ENCODE assay signal across 9 cellular contexts in the genomic region with DNA sequence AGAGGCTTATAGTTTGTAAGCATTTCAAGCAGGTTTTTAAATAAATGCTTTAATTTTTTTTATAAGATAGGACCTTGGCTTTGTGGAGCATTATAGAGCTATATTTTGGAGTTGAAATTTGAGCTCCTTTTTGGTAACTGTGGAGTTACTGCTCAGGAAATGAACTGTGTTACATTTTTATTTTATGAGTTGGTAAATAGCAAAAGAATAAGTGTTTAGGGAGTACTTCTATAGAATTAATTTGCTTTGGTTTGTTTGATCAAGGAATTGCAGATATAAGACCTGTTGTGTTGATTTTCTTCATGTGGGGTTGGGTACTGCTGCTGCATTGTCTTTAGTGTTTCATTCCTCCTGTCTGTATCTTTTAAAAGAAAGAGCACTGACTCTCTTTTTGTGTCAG. TPM values are rescaled to one million over a fixed set of nuclear protein-coding genes. Genes with fewer than 3 reads are reported as not detected.
DNase-seq lines count a peak whose midpoint lies in the region; ATAC-seq and TF ChIP-seq lines count a peak whose summit lies in the region.
"Had no signal": no experiment of that assay in that cellular context is flagged by ENCODE, and none has a peak within 500 bp of the region (broad histone marks: within the 10 kb centered on the region; RNA-seq: fewer than 3 reads in every experiment).

No MANE protein-coding gene starts in this region.

- no peaks in the 10 kb centered on the region for H3K27me3 ChIP-seq in stomach smooth muscle (ENCODE audit: control insufficient read depth in 1 of 2, insufficient read depth in 2 of 2, low read length in 2 of 2)

- CTCF ChIA-PET in activated B cell treated with CpG ODN at 0.5 μM for 24 hours (lab: Charles Lee), result no interaction called here

- H3K27me3 Mint-ChIP-seq in activated T-cell treated with anti-CD3 and anti-CD28 coated beads, Interleukin-2, amount 50 U/mL, for 24 hours, result no peaks in the 10 kb centered on the region
- no peaks in the 10 kb centered on the region for H3K27me3 Mint-ChIP-seq in activated B cell treated with CpG ODN at 0.5 μM for 24 hours

- H3K36me3 ChIP-seq in stomach smooth muscle (ENCODE audit: control insufficient read depth in 2 of 2, insufficient read depth in 2 of 2, low read length in 2 of 2), result peaks cover 5 to 7% of the 10 kb centered on the region in 2 donors

- H3K27ac ChIP-seq in stomach smooth muscle (ENCODE audit: low read length), result no peak overlapping the region

- POLR2A ChIA-PET in activated B cell treated with CpG ODN at 0.5 μM for 24 hours (lab: Charles Lee), result interaction anchor here (0.7 kb wide), 1 partner anchor 9 kb away, joined by 3 read pairs; no protein-coding TSS in a partner anchor

- H3K27ac Mint-ChIP-seq in activated T-cell treated with anti-CD3 and anti-CD28 coated beads, Interleukin-2, amount 50 U/mL, for 24 hours, result peak overlapping the region; percentile 65
- H3K27ac Mint-ChIP-seq in activated B cell treated with CpG ODN at 0.5 μM for 24 hours, result no peak overlapping the region

- H3K9ac ChIP-seq in stomach smooth muscle (ENCODE audit: low read length in 2 of 2), result no peak overlapping the region

- peaks cover 19% of the 10 kb centered on the region for H3K4me1 ChIP-seq in stomach smooth muscle (ENCODE audit: control insufficient read depth, insufficient read depth, low read length)

- ATAC-seq in activated B cell treated with CpG ODN at 0.5 μM for 24 hours (ENCODE audit: low read depth) (no peak), HG02763 (IDR thresholded peaks at IDR 0.05; ENCODE audit: unreplicated experiment) (no peak)

- H3K36me3 Mint-ChIP-seq in activated T-cell treated with anti-CD3 and anti-CD28 coated beads, Interleukin-2, amount 50 U/mL, for 24 hours (ENCODE audit: low read depth), result peaks cover 80% of the 10 kb centered on the region
- H3K36me3 Mint-ChIP-seq in activated B cell treated with CpG ODN at 0.5 μM for 24 hours (ENCODE audit: low read depth), result peaks cover 65% of the 10 kb centered on the region

- intact Hi-C loops in activated B cell treated with CpG ODN at 0.5 μM for 24 hours (cut with micrococcal nuclease), result loop anchor here (5.0 kb wide), 3 partner anchors 318 to 1558 kb away; a partner anchor contains a TSS

- no peaks in the 10 kb centered on the region for H3K9me3 ChIP-seq in stomach smooth muscle (ENCODE audit: control insufficient read depth in 2 of 2, low read length in 2 of 2)

- DNase-seq in activated T-cell treated with anti-CD3 and anti-CD28 coated beads, Interleukin-2, amount 50 U/mL, for 24 hours, result no peak
- no peak for DNase-seq in activated T-cell treated with anti-CD3 and anti-CD28 coated beads for 4 hours
- DNase-seq in activated B cell treated with CpG ODN at 0.5 μM for 24 hours, result no peak
- no peak for DNase-seq in fibroblast of villous mesenchyme (ENCODE audit: low read depth)
- DNase-seq in iPS-NIHi7 (ENCODE audit: extremely low spot score), result no peak
- DNase-seq in stimulated activated naive CD4-positive, alpha-beta T cell treated with Interleukin-2 at 50 U/mL for 16 hours (lab: John Stamatoyannopoulos, UW), result no peak
- DNase-seq: foreskin melanocyte had no signal

- H3K4me3 Mint-ChIP-seq in activated T-cell treated with anti-CD3 and anti-CD28 coated beads, Interleukin-2, amount 50 U/mL, for 24 hours, result peak overlapping the region; percentile 89
- H3K4me3 Mint-ChIP-seq in activated B cell treated with CpG ODN at 0.5 μM for 24 hours, result peak overlapping the region; percentile 17

- H3K4me3 ChIP-seq in fibroblast of villous mesenchyme (ENCODE audit: low read depth, low read length) (peak overlapping the region; percentile 88), stomach smooth muscle (ENCODE audit: low read length in 2 of 2) (peak overlapping the region; percentile 23 to 81)

- no peaks in the 10 kb centered on the region for H3K9me3 Mint-ChIP-seq in activated T-cell treated with anti-CD3 and anti-CD28 coated beads, Interleukin-2, amount 50 U/mL, for 24 hours
- H3K9me3 Mint-ChIP-seq in activated B cell treated with CpG ODN at 0.5 μM for 24 hours, result no peaks in the 10 kb centered on the region

- TF ChIP-seq CTCF in activated B cell treated with CpG ODN at 0.5 μM for 24 hours (IDR thresholded peaks at IDR 0.05), result no peak
- no peak for TF ChIP-seq CTCF in fibroblast of villous mesenchyme (IDR thresholded peaks at IDR 0.05; ENCODE audit: insufficient read depth, low read depth, low read length)

- H3K4me1 Mint-ChIP-seq in activated T-cell treated with anti-CD3 and anti-CD28 coated beads, Interleukin-2, amount 50 U/mL, for 24 hours (ENCODE audit: low read depth), result peaks cover 74% of the 10 kb centered on the region
- peaks cover 63% of the 10 kb centered on the region for H3K4me1 Mint-ChIP-seq in activated B cell treated with CpG ODN at 0.5 μM for 24 hours

RNA-seq across cellular contexts. Expression of a gene that starts 3.5 kb away (rescaled TPM):
- total RNA-seq in activated B cell treated with CpG ODN at 0.5 μM for 24 hours (94.8 and 100 TPM in 2 replicates), fibroblast of villous mesenchyme (221 and 247 TPM in 2 replicates)
